Comparison of ENCODE assay signal across 1 cellular context in genomic region chr20:62030834-62031434, GRCh38.
TF ChIP-seq lines count a peak whose summit lies in the region.

No MANE protein-coding gene starts in this region.

TF ChIP-seq in K562, 482 proteins besides CTCF, POLR2A, EP300 and RAD21 (continued from another document):
- TF ChIP-seq, protein P1, sequence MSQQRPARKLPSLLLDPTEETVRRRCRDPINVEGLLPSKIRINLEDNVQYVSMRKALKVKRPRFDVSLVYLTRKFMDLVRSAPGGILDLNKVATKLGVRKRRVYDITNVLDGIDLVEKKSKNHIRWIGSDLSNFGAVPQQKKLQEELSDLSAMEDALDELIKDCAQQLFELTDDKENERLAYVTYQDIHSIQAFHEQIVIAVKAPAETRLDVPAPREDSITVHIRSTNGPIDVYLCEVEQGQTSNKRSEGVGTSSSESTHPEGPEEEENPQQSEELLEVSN (IDR thresholded peaks at IDR 0.05; ENCODE audit: borderline replicate concordance in 1 of 2, extremely low read depth in 1 of 2, insufficient read depth in 1 of 2, insufficient read length in 1 of 2, low read depth in 1 of 2, low read length in 1 of 2, poor library complexity in 1 of 2, severe bottlenecking in 1 of 2) = peak in 1 of 2 experiments; percentile 39
- TF ChIP-seq MTA1 (IDR thresholded peaks at IDR 0.05; ENCODE audit: borderline replicate concordance) = no peak
- TF ChIP-seq SMAD4 (CRISPR knock-in tag; conservative IDR thresholded peaks at IDR 0.05) = 0 out of 2 replicates have a peak, but pooled peaks have one; percentile 31
- peak; percentile 64 for TF ChIP-seq MGA (IDR thresholded peaks at IDR 0.05)
- TF ChIP-seq L3MBTL2 (IDR thresholded peaks at IDR 0.05) = peak; percentile 42; the same call in 1 of the 2 replicates
- no peak for TF ChIP-seq CBX8 (IDR thresholded peaks at IDR 0.05; ENCODE audit: borderline replicate concordance, extremely low read depth, low read depth, low read length, poor library complexity, severe bottlenecking)
- TF ChIP-seq MYC (IDR thresholded peaks at IDR 0.05; ENCODE audit: low read depth, low read length) = peak; percentile 25; the same call in 1 of the 2 replicates
- TF ChIP-seq MYC (CRISPR knock-in tag; IDR thresholded peaks at IDR 0.05; ENCODE audit: borderline replicate concordance, low read depth) = no peak
